ENCODE assay signal across 27 cellular contexts in the genomic region with DNA sequence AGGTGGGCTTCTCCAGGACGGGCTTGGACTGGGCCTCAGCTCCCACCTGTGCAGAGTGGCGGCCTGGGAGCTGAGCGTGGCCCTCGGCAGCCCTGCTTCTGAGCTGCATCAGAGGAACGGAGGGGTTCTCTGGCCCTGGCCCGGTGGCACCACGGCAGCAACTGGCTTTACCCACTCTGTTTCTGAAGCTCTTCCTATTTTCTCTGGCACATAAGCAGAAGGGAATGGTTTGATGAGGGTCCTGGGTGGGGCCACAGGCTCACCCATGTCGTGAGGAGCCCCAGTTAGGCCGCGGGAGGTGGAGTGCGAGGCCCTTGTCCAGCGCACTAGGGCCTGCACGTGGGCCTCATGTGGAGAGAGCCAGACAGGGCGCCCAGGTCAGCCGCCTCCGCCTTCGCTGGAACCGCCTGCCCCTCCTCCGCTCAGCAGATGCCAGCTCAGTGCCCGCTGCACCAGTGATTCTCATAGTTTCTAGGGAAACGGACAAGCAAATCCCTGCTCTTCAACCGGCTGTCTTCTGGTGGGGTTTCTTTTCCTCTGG.
DNase-seq lines count a peak whose midpoint lies in the region; ATAC-seq, FAIRE-seq and TF ChIP-seq lines count a peak whose summit lies in the region.
"Had no signal": no experiment of that assay in that cellular context is flagged by ENCODE, and none has a peak within 500 bp of the region (broad histone marks: within the 10 kb centered on the region; RNA-seq: fewer than 3 reads in every experiment).

No MANE protein-coding gene starts in this region.

- H3K4me1 ChIP-seq in GM12878 (ENCODE audit: control insufficient read depth, insufficient read depth, low read length): no peaks in the 10 kb centered on the region
- H3K4me1 ChIP-seq in naive thymus-derived CD4-positive, alpha-beta T cell (ENCODE audit: control insufficient read depth in 2 of 2, insufficient read depth in 2 of 2, low read length in 2 of 2): no peaks in the 10 kb centered on the region
- H3K4me1 ChIP-seq: BLaER1, psoas muscle, testis, uterus had no signal

- H3K4me2 ChIP-seq in GM12878 (ENCODE audit: control insufficient read depth, insufficient read depth): no peak overlapping the region
- H3K4me2 ChIP-seq: BLaER1 had no signal

- no peak for DNase-seq in activated naive CD4-positive, alpha-beta T cell treated with anti-CD3 and anti-CD28 coated beads, Interleukin-2, amount 50 U/mL, for 72 hours (ENCODE audit: low spot score in 2 of 2)
- no peak for DNase-seq in activated naive CD4-positive, alpha-beta T cell (lab: John Stamatoyannopoulos, UW)
- DNase-seq in GM12878 (ENCODE audit: low read depth, low spot score) (no peak), AG20443 (ENCODE audit: low spot score) (no peak)
- no peak for DNase-seq in naive thymus-derived CD4-positive, alpha-beta T cell
- no peak for DNase-seq in stimulated activated naive B cell treated with anti-CD40 and anti-IgM and Interleukin-4, amounts not matched to agents 10 μg/mL and 1 μg/mL and 100 μg/mL, for 72 hours
- DNase-seq: activated CD4-positive, alpha-beta T cell treated with anti-CD3 and anti-CD28 coated beads, Interleukin-2, amount 10 ng/mL, durations not matched to agents 7 days and 5 days; activated effector memory CD4-positive, alpha-beta T cell treated with Interleukin-2 at 50 U/mL for 16 hours; amniotic stem cell; GOT3; islet precursor cell; NCI-H2081 treated with DMSO at 0.1 percent for 48 hours; NCI-H345; NCI-H82; psoas muscle; testis; uterus had no signal

- CTCF ChIA-PET in GM12878 (lab: Yijun Ruan, JAX): no interaction called here
- CTCF ChIA-PET in naive thymus-derived CD4-positive, alpha-beta T cell (lab: Charles Lee): no interaction called here

- H3K4me1 Mint-ChIP-seq in naive thymus-derived CD4-positive, alpha-beta T cell: peaks cover 5 to 29% (median 25%) of the 10 kb centered on the region in 7 donors
- peaks cover 17% of the 10 kb centered on the region in 2 donors for H3K4me1 Mint-ChIP-seq in stimulated activated naive B cell treated with anti-CD40 and anti-IgM and Interleukin-4, amounts not matched to agents 10 μg/mL and 1 μg/mL and 100 μg/mL, for 72 hours

- no peaks in the 10 kb centered on the region for H3K27me3 ChIP-seq in GM12878 (replicated peaks in 1 of 2; ENCODE audit: control insufficient read depth in 2 of 2, insufficient read depth in 2 of 2, low read length in 1 of 2)
- H3K27me3 ChIP-seq in naive thymus-derived CD4-positive, alpha-beta T cell (ENCODE audit: control insufficient read depth in 2 of 2, insufficient read depth in 2 of 2, low read length in 2 of 2): no peaks in the 10 kb centered on the region
- H3K27me3 ChIP-seq: BLaER1, testis, uterus had no signal

- RAD21 ChIA-PET in GM12878 (lab: Charles Lee; ENCODE audit: unreplicated experiment): no interaction called here

- H3K27me3 Mint-ChIP-seq in naive thymus-derived CD4-positive, alpha-beta T cell: no peaks in the 10 kb centered on the region
- no peaks in the 10 kb centered on the region for H3K27me3 Mint-ChIP-seq in stimulated activated naive B cell treated with anti-CD40 and anti-IgM and Interleukin-4, amounts not matched to agents 10 μg/mL and 1 μg/mL and 100 μg/mL, for 72 hours
- H3K27me3 Mint-ChIP-seq: activated CD4-positive, alpha-beta T cell treated with anti-CD3 and anti-CD28 coated beads, Interleukin-2, amount 10 ng/mL, durations not matched to agents 7 days and 5 days had no signal

- H3K9me3 ChIP-seq in GM12878 (replicated peaks; ENCODE audit: control insufficient read depth, insufficient read depth, low read length): peaks cover 10% of the 10 kb centered on the region; the same call in 2 of the 3 replicates
- peaks cover 0 to 12% (median 0%) of the 10 kb centered on the region in 3 experiments for H3K9me3 ChIP-seq in naive thymus-derived CD4-positive, alpha-beta T cell (ENCODE audit: control insufficient read depth in 2 of 3, low read length in 3 of 3)
- H3K9me3 ChIP-seq: psoas muscle, testis, uterus had no signal

- H3K36me3 ChIP-seq in GM12878 (ENCODE audit: control insufficient read depth in 2 of 2, insufficient read depth in 2 of 2, low read length in 1 of 2): peaks cover 37 to 48% of the 10 kb centered on the region in 2 experiments
- H3K36me3 ChIP-seq in naive thymus-derived CD4-positive, alpha-beta T cell (ENCODE audit: control insufficient read depth in 2 of 3, insufficient read depth in 3 of 3, low read length in 3 of 3): peaks cover 36 to 95% (median 37%) of the 10 kb centered on the region in 3 experiments
- H3K36me3 ChIP-seq: uterus had no signal

- TF ChIP-seq RAD21 in GM12878 (IDR thresholded peaks at IDR 0.05; ENCODE audit: insufficient read depth, low read depth, low read length): no peak

- POLR2A ChIA-PET in GM12878 (lab: Charles Lee): no interaction called here
- POLR2A ChIA-PET in naive thymus-derived CD4-positive, alpha-beta T cell (lab: Charles Lee): no interaction called here

- H3K36me3 Mint-ChIP-seq in activated naive CD4-positive, alpha-beta T cell treated with anti-CD3 and anti-CD28 coated beads, Interleukin-2, amount 50 U/mL, for 72 hours: peaks cover 68 to 89% of the 10 kb centered on the region in 2 donors
- peaks cover 37 to 95% (median 89%) of the 10 kb centered on the region in 5 donors for H3K36me3 Mint-ChIP-seq in naive thymus-derived CD4-positive, alpha-beta T cell
- H3K36me3 Mint-ChIP-seq in stimulated activated naive B cell treated with anti-CD40 and anti-IgM and Interleukin-4, amounts not matched to agents 10 μg/mL and 1 μg/mL and 100 μg/mL, for 72 hours: peaks cover 76 to 91% of the 10 kb centered on the region in 2 donors

- intact Hi-C loops in GM12878 (cut with micrococcal nuclease; ENCODE audit: unreplicated experiment): no loop called here
- intact Hi-C loops in naive thymus-derived CD4-positive, alpha-beta T cell (cut with micrococcal nuclease): no loop called here

- H2AFZ ChIP-seq in GM12878 (ENCODE audit: control insufficient read depth, low read depth, low read length): no peak overlapping the region

- H3K27ac ChIP-seq in GM12878 (ENCODE audit: control insufficient read depth, insufficient read depth): no peak overlapping the region
- H3K27ac ChIP-seq in naive thymus-derived CD4-positive, alpha-beta T cell (ENCODE audit: low read depth, low read length): no peak overlapping the region
- H3K27ac ChIP-seq: BLaER1, psoas muscle, SK-N-MC, skin epidermis, testis, uterus, VCaP had no signal

- SMC1A ChIA-PET in GM12878 (lab: Charles Lee; ENCODE audit: uncharacterized antibody, unreplicated experiment): no interaction called here

- H3K9me3 Mint-ChIP-seq in activated naive CD4-positive, alpha-beta T cell treated with anti-CD3 and anti-CD28 coated beads, Interleukin-2, amount 50 U/mL, for 72 hours: peaks cover 3 to 22% of the 10 kb centered on the region in 2 donors
- peaks cover 0 to 22% (median 4%) of the 10 kb centered on the region in 11 donors for H3K9me3 Mint-ChIP-seq in naive thymus-derived CD4-positive, alpha-beta T cell
- peaks cover 4 to 10% of the 10 kb centered on the region in 2 donors for H3K9me3 Mint-ChIP-seq in stimulated activated naive B cell treated with anti-CD40 and anti-IgM and Interleukin-4, amounts not matched to agents 10 μg/mL and 1 μg/mL and 100 μg/mL, for 72 hours
- H3K9me3 Mint-ChIP-seq: neural crest cell had no signal

- no peak overlapping the region for H3K9ac ChIP-seq in GM12878 (ENCODE audit: control insufficient read depth, insufficient read depth, low read length)
- H3K9ac ChIP-seq: BLaER1 had no signal

- no peaks in the 10 kb centered on the region for H4K20me1 ChIP-seq in GM12878 (ENCODE audit: control insufficient read depth, insufficient read depth)

- H3K4me3 ChIP-seq in GM12878: no peak overlapping the region
- H3K4me3 ChIP-seq in naive thymus-derived CD4-positive, alpha-beta T cell (ENCODE audit: low read length): no peak overlapping the region
- H3K4me3 ChIP-seq: BLaER1, psoas muscle, SK-N-MC, skin epidermis, testis, uterus had no signal

- in situ Hi-C loops in GM12878 (cut with MboI): no loop called here

- ATAC-seq in activated naive CD4-positive, alpha-beta T cell treated with anti-CD3 and anti-CD28 coated beads, Interleukin-2, amount 50 U/mL, for 72 hours: no peak
- ATAC-seq in GM12878 (no peak), GM18858 (IDR thresholded peaks at IDR 0.05; ENCODE audit: unreplicated experiment) (no peak), GM21529 (IDR thresholded peaks at IDR 0.05; ENCODE audit: unreplicated experiment) (no peak)
- ATAC-seq in naive thymus-derived CD4-positive, alpha-beta T cell: no peak
- ATAC-seq in stimulated activated naive B cell treated with anti-CD40 and anti-IgM and Interleukin-4, amounts not matched to agents 10 μg/mL and 1 μg/mL and 100 μg/mL, for 72 hours (replicated peaks): no peak
- ATAC-seq: psoas muscle had no signal

- peak overlapping the region; percentile 18 to 74 for H3K27ac Mint-ChIP-seq in activated naive CD4-positive, alpha-beta T cell treated with anti-CD3 and anti-CD28 coated beads, Interleukin-2, amount 50 U/mL, for 72 hours
- H3K27ac Mint-ChIP-seq in naive thymus-derived CD4-positive, alpha-beta T cell: peak overlapping the region in 8 of 9 donors; percentile 12 to 91 (median 72)
- H3K27ac Mint-ChIP-seq in stimulated activated naive B cell treated with anti-CD40 and anti-IgM and Interleukin-4, amounts not matched to agents 10 μg/mL and 1 μg/mL and 100 μg/mL, for 72 hours: peak overlapping the region; percentile 89
- H3K27ac Mint-ChIP-seq: activated CD4-positive, alpha-beta T cell treated with anti-CD3 and anti-CD28 coated beads, Interleukin-2, amount 10 ng/mL, durations not matched to agents 7 days and 5 days had no signal

- TF ChIP-seq EP300 in GM12878 (IDR thresholded peaks at IDR 0.05; ENCODE audit: borderline replicate concordance in 1 of 2, control insufficient read depth in 1 of 2, low read depth in 2 of 2, low read length in 2 of 2): no peak

- no peaks in the 10 kb centered on the region for H3K79me2 ChIP-seq in GM12878 (ENCODE audit: control insufficient read depth, insufficient read depth, low read length)

- H3K4me3 Mint-ChIP-seq in naive thymus-derived CD4-positive, alpha-beta T cell: peak overlapping the region in 1 of 10 donors; percentile 25
- peak overlapping the region in 1 of 2 donors; percentile 30 for H3K4me3 Mint-ChIP-seq in stimulated activated naive B cell treated with anti-CD40 and anti-IgM and Interleukin-4, amounts not matched to agents 10 μg/mL and 1 μg/mL and 100 μg/mL, for 72 hours
- H3K4me3 Mint-ChIP-seq: activated CD4-positive, alpha-beta T cell treated with anti-CD3 and anti-CD28 coated beads, Interleukin-2, amount 10 ng/mL, durations not matched to agents 7 days and 5 days; neural crest cell had no signal

- TF ChIP-seq CTCF in GM12878 (IDR thresholded peaks at IDR 0.05 in 2 of 3, conservative IDR thresholded peaks at IDR 0.05 in 1 of 3; ENCODE audit: control insufficient read depth in 2 of 3, extremely low read depth in 1 of 3, insufficient read depth in 1 of 3, low read depth in 3 of 3, low read length in 3 of 3): no peak

- FAIRE-seq in GM12878 (lab: Jason Lieb, UNC): no peak
- FAIRE-seq: bronchial epithelial cell, D721Med, endothelial cell of umbilical vein had no signal

- TF ChIP-seq POLR2A in GM12878 (IDR thresholded peaks at IDR 0.05; ENCODE audit: low read depth, low read length): peak; percentile 49; the same call in 1 of the 2 replicates

- WGBS in GM12878 (ENCODE audit: insufficient coverage, insufficient replicate concordance, low lambda C conversion rate, missing lambda C conversion rate): 99% methylated on average over 20 of the region's 22 CpGs

- no TSS peak for BruUV-seq in GM12878 (replicated peaks; lab: Mats Ljungman, UMichigan)
